In the genomic region with DNA sequence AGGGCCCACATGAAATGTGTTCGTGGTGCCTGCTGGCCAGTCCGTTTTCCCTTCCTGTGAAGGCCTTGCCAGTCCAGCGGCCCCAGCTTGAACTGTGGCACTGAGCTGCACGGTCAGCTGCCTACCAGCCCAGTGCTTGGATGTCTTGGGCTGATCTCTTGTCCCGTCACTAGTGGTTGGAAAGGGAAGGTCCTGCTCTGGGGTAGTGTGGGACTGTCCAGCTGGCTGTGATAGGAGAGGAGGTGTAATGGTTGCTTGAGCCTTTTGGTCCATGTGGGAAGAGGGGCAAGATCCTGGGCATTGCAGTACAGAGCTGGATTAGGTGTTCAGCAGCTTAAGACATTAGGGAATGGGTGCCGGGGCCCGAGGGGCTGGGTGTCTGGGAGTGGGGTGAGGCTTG, we compare ENCODE assay signal across 19 cellular contexts.
"Had no signal": no experiment of that assay in that cellular context is flagged by ENCODE, and none has a peak within 500 bp of the region (broad histone marks: within the 10 kb centered on the region; RNA-seq: fewer than 3 reads in every experiment).

No MANE protein-coding gene starts in this region.

- H3K9me3 Mint-ChIP-seq: activated CD4-positive, alpha-beta T cell treated with anti-CD3 and anti-CD28 coated beads, Interleukin-2, amount 10 ng/mL, durations not matched to agents 7 days and 5 days; activated naive CD8-positive, alpha-beta T cell treated with anti-CD3 and anti-CD28 coated beads, Interleukin-2, amount 10 ng/mL, durations not matched to agents 7 days and 5 days; activated T-helper 1 cell treated with anti-CD3 and anti-CD28 coated beads, Interleukin-12 subunit alpha, Interleukin-12 subunit beta, Interleukin-2, Interleukin-4 antibody, amounts not matched to agents 30 ng/mL and 10 ng/mL and 1 ng/mL, durations not matched to agents 14 hours and 24 hours and 36 hours; T-cell had no signal

- H3K27me3 ChIP-seq: body of pancreas, esophagus squamous epithelium, ovary, upper lobe of left lung had no signal

- H3K27me3 Mint-ChIP-seq: activated CD4-positive, alpha-beta T cell treated with anti-CD3 and anti-CD28 coated beads, Interleukin-2, amount 10 ng/mL, durations not matched to agents 7 days and 5 days; activated naive CD8-positive, alpha-beta T cell treated with anti-CD3 and anti-CD28 coated beads, Interleukin-2, amount 10 ng/mL, durations not matched to agents 7 days and 5 days; naive thymus-derived CD4-positive, alpha-beta T cell; T-cell had no signal

- H3K9me3 ChIP-seq: body of pancreas, esophagus squamous epithelium, ovary, thoracic aorta, upper lobe of left lung had no signal

- ATAC-seq: body of pancreas; left cardiac atrium; naive thymus-derived CD4-positive, alpha-beta T cell; sciatic nerve; T-cell had no signal

- H3K27ac ChIP-seq: body of pancreas, esophagus squamous epithelium, ovary, thoracic aorta, upper lobe of left lung had no signal

- H3K4me3 Mint-ChIP-seq: activated CD4-positive, alpha-beta T cell treated with anti-CD3 and anti-CD28 coated beads, Interleukin-2, amount 10 ng/mL, durations not matched to agents 7 days and 5 days; activated naive CD8-positive, alpha-beta T cell treated with anti-CD3 and anti-CD28 coated beads, Interleukin-2, amount 10 ng/mL, durations not matched to agents 7 days and 5 days; activated T-helper 1 cell treated with anti-CD3 and anti-CD28 coated beads, Interleukin-12 subunit alpha, Interleukin-12 subunit beta, Interleukin-2, Interleukin-4 antibody, amounts not matched to agents 30 ng/mL and 10 ng/mL and 1 ng/mL, durations not matched to agents 14 hours and 24 hours and 36 hours; T-cell had no signal

- H3K27ac Mint-ChIP-seq: activated CD4-positive, alpha-beta T cell treated with anti-CD3 and anti-CD28 coated beads, Interleukin-2, amount 10 ng/mL, durations not matched to agents 7 days and 5 days; activated naive CD8-positive, alpha-beta T cell treated with anti-CD3 and anti-CD28 coated beads, Interleukin-2, amount 10 ng/mL, durations not matched to agents 7 days and 5 days; activated T-helper 1 cell treated with anti-CD3 and anti-CD28 coated beads, Interleukin-12 subunit alpha, Interleukin-12 subunit beta, Interleukin-2, Interleukin-4 antibody, amounts not matched to agents 30 ng/mL and 10 ng/mL and 1 ng/mL, durations not matched to agents 14 hours and 24 hours and 36 hours; T-cell had no signal

- H3K4me1 ChIP-seq: body of pancreas had no signal

- H3K4me3 ChIP-seq: body of pancreas, esophagus squamous epithelium, ovary, smooth muscle cell, thoracic aorta, upper lobe of left lung had no signal

- DNase-seq: activated CD4-positive, alpha-beta T cell treated with anti-CD3 and anti-CD28 coated beads, Interleukin-2, amount 10 ng/mL, durations not matched to agents 7 days and 5 days; activated gamma-delta T cell treated with Interleukin-2 at 50 U/mL for 16 hours; activated naive CD8-positive, alpha-beta T cell treated with anti-CD3 and anti-CD28 coated beads, Interleukin-2, amount 10 ng/mL, durations not matched to agents 7 days and 5 days; body of pancreas; dermis blood vessel endothelial cell; effector memory CD4-positive, alpha-beta T cell; esophagus squamous epithelium; left cardiac atrium; mesenchymal stem cell; naive thymus-derived CD4-positive, alpha-beta T cell; ovary; stimulated activated CD4-positive, alpha-beta T cell treated with anti-CD3 and anti-CD28 coated beads, Interleukin-4, amount 100 ng/mL, for 1 hour; T-cell; T-helper 9 cell; upper lobe of left lung had no signal

- H3K36me3 ChIP-seq: ovary had no signal
